In genomic region chr17:48554412-48555090, GRCh38 we compare ENCODE assay signal across 1 cellular context.
A peak's percentile ranks its signal among the peaks of the same experiment; 100 is the strongest.
TF ChIP-seq lines count a peak whose summit lies in the region.

No MANE protein-coding gene starts in this region.

TF ChIP-seq in HepG2, 621 proteins besides CTCF, POLR2A, EP300 and RAD21:
- TF ChIP-seq HNRNPLL (IDR thresholded peaks at IDR 0.05; ENCODE audit: low read depth, low read length, poor library complexity, severe bottlenecking): peak; percentile 19
- TF ChIP-seq ZSCAN22 (CRISPR knock-in tag; IDR thresholded peaks at IDR 0.05): no peak
- no peak for TF ChIP-seq DDIT3 (CRISPR knock-in tag; IDR thresholded peaks at IDR 0.05)
- TF ChIP-seq EZH2 (conservative IDR thresholded peaks at IDR 0.05; ENCODE audit: low read depth, low read length): peak; percentile 90; the same call in 1 of the 2 replicates
TF ChIP-seq in HepG2: peak in this region for 2.
